ENCODE assay signal across 9 cellular contexts in the genomic region with DNA sequence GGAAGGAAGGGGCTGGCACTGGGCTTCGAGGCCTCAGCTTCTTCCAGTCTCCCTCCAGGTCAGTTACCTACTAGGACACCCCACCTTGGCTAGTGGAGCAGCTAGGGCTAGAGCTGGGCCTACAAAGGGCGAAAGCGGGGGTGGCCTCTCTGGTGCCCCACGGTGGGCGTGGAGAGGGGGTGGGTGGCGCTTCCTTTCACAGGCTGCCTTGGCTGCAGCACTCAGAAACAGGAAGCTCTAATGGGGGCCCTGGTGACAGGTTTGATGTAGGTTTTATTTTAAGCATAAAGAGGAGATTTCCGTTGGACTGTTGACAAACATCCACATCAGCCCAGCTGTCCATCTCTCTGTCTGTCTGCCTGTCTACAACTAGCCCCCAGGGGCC. TPM values are rescaled to one million over a fixed set of nuclear protein-coding genes. Genes with fewer than 3 reads are reported as not detected.
DNase-seq lines count a peak whose midpoint lies in the region; ATAC-seq, FAIRE-seq and TF ChIP-seq lines count a peak whose summit lies in the region.
"Had no signal": no experiment of that assay in that cellular context is flagged by ENCODE, and none has a peak within 500 bp of the region (broad histone marks: within the 10 kb centered on the region; RNA-seq: fewer than 3 reads in every experiment).

No MANE protein-coding gene starts in this region.

- CTCF ChIA-PET in HEK293 (lab: Yijun Ruan, JAX), result interaction anchor here (0.7 to 1.1 kb wide), 2 partner anchors 29 to 110 kb away, joined by 3 to 7 read pairs; no protein-coding TSS in a partner anchor

- FAIRE-seq in frontal cortex (lab: Jason Lieb, UNC), result no peak

- H3K36me3 ChIP-seq in HEK293 (ENCODE audit: control insufficient read depth in 2 of 2, insufficient read depth in 1 of 2, low read length in 2 of 2), result peaks cover 0 to 2% of the 10 kb centered on the region in 2 experiments; a peak in 1 of 3 replicates

- H3K36me3 Mint-ChIP-seq in activated naive CD8-positive, alpha-beta T cell treated with anti-CD3 and anti-CD28 coated beads, Interleukin-2, amount 50 U/mL, for 24 hours (ENCODE audit: low read depth), result no peaks in the 10 kb centered on the region
- peaks cover 0 to 9% of the 10 kb centered on the region in 2 donors for H3K36me3 Mint-ChIP-seq in stimulated activated naive B cell treated with anti-CD40 and anti-IgM and Interleukin-4, amounts not matched to agents 10 μg/mL and 1 μg/mL and 100 μg/mL, for 72 hours

- no peaks in the 10 kb centered on the region for H3K9me3 Mint-ChIP-seq in activated naive CD8-positive, alpha-beta T cell treated with anti-CD3 and anti-CD28 coated beads, Interleukin-2, amount 50 U/mL, for 24 hours
- no peaks in the 10 kb centered on the region for H3K9me3 Mint-ChIP-seq in stimulated activated naive B cell treated with anti-CD40 and anti-IgM and Interleukin-4, amounts not matched to agents 10 μg/mL and 1 μg/mL and 100 μg/mL, for 72 hours

- peaks cover under 1% of the 10 kb centered on the region for H3K27me3 Mint-ChIP-seq in activated naive CD8-positive, alpha-beta T cell treated with anti-CD3 and anti-CD28 coated beads, Interleukin-2, amount 50 U/mL, for 24 hours
- peaks cover 1 to 5% of the 10 kb centered on the region in 2 donors for H3K27me3 Mint-ChIP-seq in stimulated activated naive B cell treated with anti-CD40 and anti-IgM and Interleukin-4, amounts not matched to agents 10 μg/mL and 1 μg/mL and 100 μg/mL, for 72 hours

- H3K27ac Mint-ChIP-seq in activated naive CD8-positive, alpha-beta T cell treated with anti-CD3 and anti-CD28 coated beads, Interleukin-2, amount 50 U/mL, for 24 hours, result peak overlapping the region; percentile 82
- peak overlapping the region; percentile 95 for H3K27ac Mint-ChIP-seq in stimulated activated naive B cell treated with anti-CD40 and anti-IgM and Interleukin-4, amounts not matched to agents 10 μg/mL and 1 μg/mL and 100 μg/mL, for 72 hours

- POLR2A ChIA-PET in HEK293 (lab: Yijun Ruan, JAX), result no interaction called here

- no peaks in the 10 kb centered on the region for H3K9me3 ChIP-seq in HEK293 (ENCODE audit: control insufficient read depth, insufficient read depth, low read depth, low read length)
- H3K9me3 ChIP-seq: left lung had no signal

- peaks cover 49% of the 10 kb centered on the region for H3K4me1 Mint-ChIP-seq in activated naive CD8-positive, alpha-beta T cell treated with anti-CD3 and anti-CD28 coated beads, Interleukin-2, amount 50 U/mL, for 24 hours
- H3K4me1 Mint-ChIP-seq in stimulated activated naive B cell treated with anti-CD40 and anti-IgM and Interleukin-4, amounts not matched to agents 10 μg/mL and 1 μg/mL and 100 μg/mL, for 72 hours, result peaks cover 27 to 50% of the 10 kb centered on the region in 2 donors

- no peak for TF ChIP-seq CTCF in HEK293 (tag by site-specific recombination; IDR thresholded peaks at IDR 0.05)

- H3K4me1 ChIP-seq in HEK293 (ENCODE audit: control insufficient read depth, insufficient read depth, low read length), result peaks cover 2% of the 10 kb centered on the region; the same call in 1 of the 2 replicates

- ATAC-seq in activated naive CD8-positive, alpha-beta T cell treated with anti-CD3 and anti-CD28 coated beads, Interleukin-2, amount 50 U/mL, for 24 hours, result peak; percentile 27
- ATAC-seq in stimulated activated naive B cell treated with anti-CD40 and anti-IgM and Interleukin-4, amounts not matched to agents 10 μg/mL and 1 μg/mL and 100 μg/mL, for 72 hours (replicated peaks), result peak; percentile 42 to 47
- no peak for ATAC-seq in GM19395 (IDR thresholded peaks at IDR 0.05; ENCODE audit: unreplicated experiment)
- ATAC-seq in GM21717 (IDR thresholded peaks at IDR 0.05; ENCODE audit: unreplicated experiment), result no peak
- ATAC-seq: left lung had no signal

- H3K4me3 Mint-ChIP-seq in activated naive CD8-positive, alpha-beta T cell treated with anti-CD3 and anti-CD28 coated beads, Interleukin-2, amount 50 U/mL, for 24 hours, result peak overlapping the region; percentile 80
- peak overlapping the region in 1 of 2 donors; percentile 7 for H3K4me3 Mint-ChIP-seq in stimulated activated naive B cell treated with anti-CD40 and anti-IgM and Interleukin-4, amounts not matched to agents 10 μg/mL and 1 μg/mL and 100 μg/mL, for 72 hours

- DNase-seq in T-helper 22 cell (ENCODE audit: low read depth), result peak; percentile 40
- peak; percentile 61 for DNase-seq in activated naive CD8-positive, alpha-beta T cell treated with anti-CD3 and anti-CD28 coated beads, Interleukin-2, amount 50 U/mL, for 24 hours
- DNase-seq in stimulated activated naive B cell treated with anti-CD40 and anti-IgM and Interleukin-4, amounts not matched to agents 10 μg/mL and 1 μg/mL and 100 μg/mL, for 72 hours, result no peak
- no peak for DNase-seq in ureter (ENCODE audit: low spot score)
- DNase-seq in frontal cortex (ENCODE audit: low spot score in 2 of 2), result no peak

- no peak overlapping the region for H3K4me3 ChIP-seq in HEK293 (ENCODE audit: low read depth, low read length)

- H3K27ac ChIP-seq in HEK293 (ENCODE audit: extremely low read depth, low read depth, low read length), result no peak overlapping the region

TF ChIP-seq in HEK293, 187 proteins besides CTCF, POLR2A, EP300 and RAD21:
- TF ChIP-seq ZNF521 (tag by site-specific recombination; IDR thresholded peaks at IDR 0.05) (no peak), ZFHX2 (tag by site-specific recombination; conservative IDR thresholded peaks at IDR 0.05) (peak; percentile 56)
TF ChIP-seq in HEK293: peak in this region for 1.

RNA-seq across cellular contexts. Expression of gene FAM110A, which starts 13.4 kb away (rescaled TPM):
- 35.1 TPM for total RNA-seq in ureter
- total RNA-seq in frontal cortex, result 8.6 TPM

Comparison
In these comparisons a context has a peak if more than half of its experiments do, and no peak if none do; other contexts are left out.
1. DNase-seq: peak in T-helper 22 cell (single experiment) and activated naive CD8-positive, alpha-beta T cell treated with anti-CD3 and anti-CD28 coated beads, Interleukin-2, amount 50 U/mL, for 24 hours (single experiment); none in stimulated activated naive B cell treated with anti-CD40 and anti-IgM and Interleukin-4, amounts not matched to agents 10 μg/mL and 1 μg/mL and 100 μg/mL, for 72 hours (single experiment), ureter (single experiment) and frontal cortex (0 of 2).
2. ATAC-seq: peak in activated naive CD8-positive, alpha-beta T cell treated with anti-CD3 and anti-CD28 coated beads, Interleukin-2, amount 50 U/mL, for 24 hours (single experiment) and stimulated activated naive B cell treated with anti-CD40 and anti-IgM and Interleukin-4, amounts not matched to agents 10 μg/mL and 1 μg/mL and 100 μg/mL, for 72 hours (2 of 2); none in GM19395 (single experiment) and GM21717 (single experiment).